28 cellular contexts compared by ENCODE assay signal in genomic region chr3:184011937-184012889, GRCh38. TPM values are rescaled to one million over a fixed set of nuclear protein-coding genes. Genes with fewer than 3 reads are reported as not detected.
"Had no signal": no experiment of that assay in that cellular context is flagged by ENCODE, and none has a peak within 500 bp of the region (broad histone marks: within the 10 kb centered on the region; RNA-seq: fewer than 3 reads in every experiment).

No MANE protein-coding gene starts in this region.

- ATAC-seq: activated T-cell treated with anti-CD3 and anti-CD28 coated beads, Interleukin-2, amount 50 U/mL, for 72 hours; foreskin keratinocyte; left ventricle myocardium superior; right cardiac atrium had no signal

- DNase-seq: activated CD4-positive, CD25-positive, alpha-beta regulatory T cell treated with anti-CD3 and anti-CD28 coated beads, Interleukin-2, amount 50 U/mL, for 72 hours; activated CD8-positive, alpha-beta memory T cell treated with anti-CD3 and anti-CD28 coated beads for 24 hours; activated CD8-positive, alpha-beta memory T cell treated with anti-CD3 and anti-CD28 coated beads, Interleukin-2, amount 50 U/mL, for 48 hours; activated effector memory CD4-positive, alpha-beta T cell treated with anti-CD3 and anti-CD28 coated beads, Interleukin-2, amount 50 U/mL, for 16 hours; activated naive CD4-positive, alpha-beta T cell treated with anti-CD3 and anti-CD28 coated beads, Interleukin-2, amount 50 U/mL, for 16 hours; activated T-cell treated with anti-CD3 and anti-CD28 coated beads, Interleukin-2, amount 50 U/mL, for 72 hours; aorta; brain microvascular endothelial cell; central memory CD4-positive, alpha-beta T cell; endodermal cell; foreskin keratinocyte; glutamatergic neuron; kidney; left ventricle myocardium superior; naive B cell; right cardiac atrium; stimulated activated CD4-positive, alpha-beta T cell treated with anti-CD3 and anti-CD28 coated beads, Interleukin-15, amount 100 ng/mL, for 24 hours; stimulated activated CD4-positive, alpha-beta T cell treated with anti-CD3 and anti-CD28 coated beads, Interleukin-2, amount 100 ng/mL, for 48 hours; T1000 had no signal

- H3K27me3 Mint-ChIP-seq: naive B cell; progenitor cell of endocrine pancreas; stimulated activated naive CD8-positive, alpha-beta T cell treated with anti-CD3 and anti-CD28 coated beads, Interleukin-15, Interleukin-2, amounts not matched to agents 100 ng/mL and 50 ng/mL, for 24 hours had no signal

- H3K27ac Mint-ChIP-seq: activated T-cell treated with anti-CD3 and anti-CD28 coated beads, Interleukin-2, amount 50 U/mL, for 72 hours; endodermal cell; progenitor cell of endocrine pancreas; stimulated activated naive CD8-positive, alpha-beta T cell treated with anti-CD3 and anti-CD28 coated beads, Interleukin-15, Interleukin-2, amounts not matched to agents 100 ng/mL and 50 ng/mL, for 24 hours had no signal

- H3K9me3 ChIP-seq: suprapubic skin had no signal

- H3K9me3 Mint-ChIP-seq: activated T-cell treated with anti-CD3 and anti-CD28 coated beads, Interleukin-2, amount 50 U/mL, for 72 hours; endodermal cell; naive B cell; neural crest cell; stimulated activated naive CD8-positive, alpha-beta T cell treated with anti-CD3 and anti-CD28 coated beads, Interleukin-15, Interleukin-2, amounts not matched to agents 100 ng/mL and 50 ng/mL, for 24 hours had no signal

- H3K27ac ChIP-seq: brain microvascular endothelial cell, foreskin keratinocyte, suprapubic skin had no signal

- H3K4me3 Mint-ChIP-seq: activated T-cell treated with anti-CD3 and anti-CD28 coated beads, Interleukin-2, amount 50 U/mL, for 72 hours; endodermal cell; neural crest cell; stimulated activated naive CD8-positive, alpha-beta T cell treated with anti-CD3 and anti-CD28 coated beads, Interleukin-15, Interleukin-2, amounts not matched to agents 100 ng/mL and 50 ng/mL, for 24 hours had no signal

- H3K4me3 ChIP-seq: suprapubic skin had no signal

- H3K27me3 ChIP-seq: brain microvascular endothelial cell, foreskin keratinocyte, suprapubic skin had no signal

RNA-seq across cellular contexts. Expression of gene HTR3D, which starts 19.3 kb away (rescaled TPM):
- total RNA-seq: activated T-cell treated with anti-CD3 and anti-CD28 coated beads, Interleukin-2, amount 50 U/mL, for 72 hours; aorta; endodermal cell; epithelial cell of proximal tubule; fibroblast of lung; foreskin keratinocyte; kidney; left ventricle myocardium superior; neural crest cell; osteoblast; progenitor cell of endocrine pancreas; right cardiac atrium; skeletal muscle tissue; suprapubic skin; T-helper 1 cell treated with Interleukin-12 subunit alpha and Interleukin-12 subunit beta and Interleukin-4 antibody, amounts not matched to agents 30 ng/mL and 1 ng/mL, for 36 hours had no signal

RNA-seq across cellular contexts. Expression of gene HTR3C, which starts 40.6 kb away (rescaled TPM):
- total RNA-seq: activated T-cell treated with anti-CD3 and anti-CD28 coated beads, Interleukin-2, amount 50 U/mL, for 72 hours; aorta; endodermal cell; epithelial cell of proximal tubule; fibroblast of lung; foreskin keratinocyte; kidney; left ventricle myocardium superior; neural crest cell; osteoblast; progenitor cell of endocrine pancreas; right cardiac atrium; skeletal muscle tissue; suprapubic skin; T-helper 1 cell treated with Interleukin-12 subunit alpha and Interleukin-12 subunit beta and Interleukin-4 antibody, amounts not matched to agents 30 ng/mL and 1 ng/mL, for 36 hours had no signal
